Comparison of ENCODE assay signal across 8 cellular contexts in genomic region chr1:40040511-40041465, GRCh38. TPM values are rescaled to one million over a fixed set of nuclear protein-coding genes. Genes with fewer than 3 reads are reported as not detected.
DNase-seq lines count a peak whose midpoint lies in the region; ATAC-seq and TF ChIP-seq lines count a peak whose summit lies in the region.

Gene CAP1, plus strand, starts transcription at chr1:40040729. Its CDS starts 18,618 bp downstream, at chr1:40059347.

- TF ChIP-seq POLR2A in spleen (IDR thresholded peaks at IDR 0.05) = no peak

- H3K4me3 ChIP-seq in AG04449 (ENCODE audit: low read depth, low read length) = peak within 1 kb of the TSS; percentile 98
- H3K4me3 ChIP-seq in spleen = peak within 1 kb of the TSS; percentile 65 to 99 (median 96)

- POLR2A ChIA-PET in AG04449 (lab: Yijun Ruan, JAX) (interaction anchor here (0.6 to 1.2 kb wide), 5 partner anchors 9 to 26 kb away, joined by 3 to 4 read pairs (median 4); no protein-coding TSS in a partner anchor), activated B cell treated with CpG ODN at 0.5 μM for 24 hours (lab: Charles Lee) (interaction anchor here (0.6 to 4.4 kb wide), 29 partner anchors 9 to 651 kb away, joined by 3 to 90 read pairs (median 4); partner anchors contain the start of genes MFSD2A, NFYC, PPT1 and ZMPSTE24)

- intact Hi-C loops in activated B cell treated with CpG ODN at 0.5 μM for 24 hours (cut with micrococcal nuclease) (loop anchor here (1.0 to 5.0 kb wide), 5 partner anchors 38 to 352 kb away; partner anchors contain the start of genes MFSD2A and ZMPSTE24), spleen (cut with DNase I; ENCODE audit: low total_unique reads) (no loop called here)

- no peaks in the 10 kb centered on the region for H3K27me3 Mint-ChIP-seq in activated B cell treated with CpG ODN at 0.5 μM for 24 hours

- H3K27ac ChIP-seq in caudate nucleus (ENCODE audit: low read depth, low read length) (peak within 1 kb of the TSS; percentile 94), spleen (peak within 1 kb of the TSS; percentile 96 to 100 (median 98))

- DNase-seq in AG04449 (ENCODE audit: low read depth, low spot score) = peak; percentile 85
- DNase-seq in NCI-H2227 treated with DMSO at 0.1 percent for 48 hours (lab: John Stamatoyannopoulos, UW) = peak; percentile 98
- DNase-seq in activated B cell treated with CpG ODN at 0.5 μM for 24 hours = peak; percentile 100
- DNase-seq in caudate nucleus (lab: John Stamatoyannopoulos, UW) = peak; percentile 45 to 100 (median 98)
- peak; percentile 99 for DNase-seq in iPS-NIHi7 (ENCODE audit: extremely low spot score)
- peak; percentile 100 for DNase-seq in spleen

- H3K4me1 ChIP-seq in spleen = peaks cover 54 to 89% (median 84%) of the 10 kb centered on the region in 6 donors

- no peaks in the 10 kb centered on the region for H3K27me3 ChIP-seq in spleen (replicated peaks in 1 of 7)

- peak within 1 kb of the TSS; percentile 98 for H3K4me3 Mint-ChIP-seq in activated B cell treated with CpG ODN at 0.5 μM for 24 hours

- peaks cover 78% of the 10 kb centered on the region for H3K4me1 Mint-ChIP-seq in activated B cell treated with CpG ODN at 0.5 μM for 24 hours

- H3K9me3 Mint-ChIP-seq in activated B cell treated with CpG ODN at 0.5 μM for 24 hours = no peaks in the 10 kb centered on the region

- H3K36me3 ChIP-seq in spleen = peaks cover 0 to 28% (median 3%) of the 10 kb centered on the region in 6 donors

- TF ChIP-seq CTCF in AG04449 (IDR thresholded peaks at IDR 0.05; ENCODE audit: insufficient read depth, low read length, missing control alignments) (no peak), activated B cell treated with CpG ODN at 0.5 μM for 24 hours (IDR thresholded peaks at IDR 0.05) (no peak), spleen (IDR thresholded peaks at IDR 0.05 in 8 of 11, conservative IDR thresholded peaks at IDR 0.05 in 3 of 11) (peak in 3 of 11 experiments; percentile 9 to 47 (median 32))

- H3K36me3 Mint-ChIP-seq in activated B cell treated with CpG ODN at 0.5 μM for 24 hours (ENCODE audit: low read depth) = peaks cover 38% of the 10 kb centered on the region

- CTCF ChIA-PET in AG04449 (lab: Yijun Ruan, JAX) = interaction anchor here (0.8 to 1.7 kb wide), 6 partner anchors 8 to 138 kb away, joined by 3 to 9 read pairs (median 4); no protein-coding TSS in a partner anchor
- CTCF ChIA-PET in activated B cell treated with CpG ODN at 0.5 μM for 24 hours (lab: Charles Lee) = interaction anchor here (1.0 to 2.1 kb wide), 4 partner anchors 37 to 138 kb away, joined by 3 to 11 read pairs (median 4); no protein-coding TSS in a partner anchor

- peak within 1 kb of the TSS; percentile 94 for H3K27ac Mint-ChIP-seq in activated B cell treated with CpG ODN at 0.5 μM for 24 hours

- no peaks in the 10 kb centered on the region for H3K9me3 ChIP-seq in spleen

- WGBS in spleen, 5 donors = 0 to 1% (median 1%) methylated on average over 27 to 65 of the region's 65 CpGs

- ATAC-seq in GM18907 (IDR thresholded peaks at IDR 0.05; ENCODE audit: unreplicated experiment) (peak; percentile 83), HG03159 (IDR thresholded peaks at IDR 0.05; ENCODE audit: unreplicated experiment) (peak; percentile 80), activated B cell treated with CpG ODN at 0.5 μM for 24 hours (ENCODE audit: low read depth) (peak; percentile 85)

RNA-seq across cellular contexts. Expression of gene CAP1, which starts in this region (rescaled TPM):
- total RNA-seq in activated B cell treated with CpG ODN at 0.5 μM for 24 hours (410 and 411 TPM in 2 replicates), spleen (100 to 1,000 TPM; 241 to 608 (median 402) TPM)
- 100 to 1,000 TPM; 124 to 200 (median 182) TPM for polyA plus RNA-seq in spleen

Comparison
In these comparisons a context has a peak if more than half of its experiments do, and no peak if none do; other contexts are left out.
1. Peak in every context shown above with its lines: DNase-seq, ATAC-seq, H3K4me3 ChIP-seq and H3K27ac ChIP-seq.